In genomic region chr17:42409467-42410351, GRCh38 we compare ENCODE assay signal across 8 cellular contexts. TPM values are rescaled to one million over a fixed set of nuclear protein-coding genes. Genes with fewer than 3 reads are reported as not detected.
A peak's percentile ranks its signal among the peaks of the same experiment; 100 is the strongest.
DNase-seq lines count a peak whose midpoint lies in the region; ATAC-seq and TF ChIP-seq lines count a peak whose summit lies in the region.

No MANE protein-coding gene starts in this region.

- ATAC-seq in HG03469 (IDR thresholded peaks at IDR 0.05; ENCODE audit: unreplicated experiment) (no peak), HG03095 (IDR thresholded peaks at IDR 0.05; ENCODE audit: unreplicated experiment) (no peak)

- H3K4me3 ChIP-seq in fibroblast of pulmonary artery (replicated peaks; ENCODE audit: low read depth, low read length) = no peak overlapping the region

- DNase-seq in EH (ENCODE audit: low read depth) (peak; percentile 93), SW 1271 (lab: John Stamatoyannopoulos, UW) (peak; percentile 53 to 83), fibroblast of pulmonary artery (ENCODE audit: low read depth) (peak; percentile 95), pulmonary artery endothelial cell (ENCODE audit: low read depth, low spot score) (peak; percentile 71), NCI-H2107 (lab: John Stamatoyannopoulos, UW) (no peak), NOMO-1 treated with DMSO at 0.1 percent for 48 hours (lab: John Stamatoyannopoulos, UW; ENCODE audit: unreplicated experiment) (no peak)

- TF ChIP-seq CTCF in fibroblast of pulmonary artery (IDR thresholded peaks at IDR 0.05; ENCODE audit: low read length, missing control alignments) = no peak

RNA-seq across cellular contexts. Expression of gene CAVIN1, which starts 13.3 kb away (rescaled TPM):
- 817 and 880 TPM in 2 replicates for total RNA-seq in pulmonary artery endothelial cell

RNA-seq across cellular contexts. Expression of gene STAT3, which starts 21.5 kb away (rescaled TPM):
- total RNA-seq in pulmonary artery endothelial cell = 99.0 and 132 TPM in 2 replicates

RNA-seq across cellular contexts. Expression of gene ATP6V0A1, which starts 49.0 kb away (rescaled TPM):
- total RNA-seq in pulmonary artery endothelial cell = 20.8 and 21.9 TPM in 2 replicates

Comparison
In these comparisons a context has a peak if more than half of its experiments do, and no peak if none do; other contexts are left out.
1. DNase-seq: peak in EH (single experiment), SW 1271 (2 of 2), fibroblast of pulmonary artery (single experiment) and pulmonary artery endothelial cell (single experiment); none in NCI-H2107 (single experiment) and NOMO-1 treated with DMSO at 0.1 percent for 48 hours (single experiment).